25 cellular contexts compared by ENCODE assay signal in genomic region chr20:9550283-9550682, GRCh38. TPM values are rescaled to one million over a fixed set of nuclear protein-coding genes. Genes with fewer than 3 reads are reported as not detected.
"Had no signal": no experiment of that assay in that cellular context is flagged by ENCODE, and none has a peak within 500 bp of the region (broad histone marks: within the 10 kb centered on the region; RNA-seq: fewer than 3 reads in every experiment).

No MANE protein-coding gene starts in this region.

- H3K4me3 ChIP-seq: PC-9, SJCRH30, SK-N-MC had no signal

- H2AFZ ChIP-seq: PC-9 had no signal

- ATAC-seq: Panc1, Right ventricle myocardium inferior had no signal

- DNase-seq: Karpas-422, MM.1S, MV-4-11, NCI-H1092, NCI-H1417 treated with DMSO at 0.1 percent for 48 hours, NCI-H1694 treated with DMSO at 0.1 percent for 48 hours, NCI-H2029, NCI-H345, NCI-H510A treated with DMSO at 0.1 percent for 48 hours, NCI-H524 treated with DMSO at 0.1 percent for 48 hours, NCI-H526 treated with DMSO at 0.1 percent for 48 hours, NCI-H774, PC-9, SHP77, SIG-M5, SJCRH30 had no signal

- H3K9ac ChIP-seq: KMS-11 had no signal

- H3K27ac ChIP-seq: KMS-11, PC-9, RWPE1, SJCRH30, SK-N-MC had no signal

- H3K4me1 ChIP-seq: SJCRH30 had no signal

- H3K4me2 ChIP-seq: KMS-11, PC-9 had no signal

- H3K36me3 ChIP-seq: SJCRH30 had no signal

- H3K9me3 ChIP-seq: SJCRH30 had no signal

RNA-seq across cellular contexts. Expression of gene LAMP5, which starts 35.9 kb away (rescaled TPM):
- total RNA-seq: MCF 10A, NCI-H460, OCI-LY7, PC-9, Right ventricle myocardium inferior, SJCRH30, SK-MEL-5 had no signal
